ENCODE assay signal across 8 cellular contexts in genomic region chr5:172187118-172188032, GRCh38. TPM values are rescaled to one million over a fixed set of nuclear protein-coding genes. Genes with fewer than 3 reads are reported as not detected.
DNase-seq lines count a peak whose midpoint lies in the region; ATAC-seq, FAIRE-seq and TF ChIP-seq lines count a peak whose summit lies in the region.

No MANE protein-coding gene starts in this region.

- peaks cover 14% of the 10 kb centered on the region; the same call in 1 of the 2 replicates for H4K20me1 ChIP-seq in BLaER1

- TF ChIP-seq CTCF in glutamatergic neuron (IDR thresholded peaks at IDR 0.05; ENCODE audit: partially characterized antibody, unreplicated experiment), result no peak
- no peak for TF ChIP-seq CTCF in pancreas (IDR thresholded peaks at IDR 0.05)

- H3K4me1 ChIP-seq in BLaER1, result peaks cover 43% of the 10 kb centered on the region
- peaks cover 0 to 4% (median 0%) of the 10 kb centered on the region in 3 donors for H3K4me1 ChIP-seq in pancreas

- H3K36me3 ChIP-seq in BLaER1, result peaks cover 16% of the 10 kb centered on the region; the same call in 1 of the 2 replicates
- H3K36me3 ChIP-seq in pancreas, result no peaks in the 10 kb centered on the region

- peaks cover 49% of the 10 kb centered on the region for H3K36me3 Mint-ChIP-seq in activated naive CD4-positive, alpha-beta T cell treated with anti-CD3 and anti-CD28 coated beads, Interleukin-2, amount 10 ng/mL, durations not matched to agents 7 days and 5 days
- H3K36me3 Mint-ChIP-seq in glutamatergic neuron (ENCODE audit: unreplicated experiment), result no peaks in the 10 kb centered on the region

- DNase-seq in SK-MEL-5 (ENCODE audit: low read depth, low spot score), result peak; percentile 29
- DNase-seq in activated naive CD4-positive, alpha-beta T cell treated with anti-CD3 and anti-CD28 coated beads, Interleukin-2, amount 10 ng/mL, durations not matched to agents 7 days and 5 days, result peak; percentile 79
- DNase-seq in glutamatergic neuron, result peak; percentile 53
- DNase-seq in pancreas, result peak; percentile 43 to 80 (median 56)
- no peak for DNase-seq in midbrain (lab: John Stamatoyannopoulos, UW)

- peaks cover 41% of the 10 kb centered on the region for H3K4me1 Mint-ChIP-seq in activated naive CD4-positive, alpha-beta T cell treated with anti-CD3 and anti-CD28 coated beads, Interleukin-2, amount 10 ng/mL, durations not matched to agents 7 days and 5 days
- H3K4me1 Mint-ChIP-seq in glutamatergic neuron (ENCODE audit: low read depth, unreplicated experiment), result peaks cover 10% of the 10 kb centered on the region

- 0% methylated on average over 53 to 66 of the region's 66 CpGs for WGBS in pancreas, 2 donors

- ATAC-seq in GM19372 (IDR thresholded peaks at IDR 0.05; ENCODE audit: low read depth, unreplicated experiment) (peak; percentile 28), HG03460 (IDR thresholded peaks at IDR 0.05; ENCODE audit: unreplicated experiment) (peak; percentile 30), pancreas (peak in 3 of 4 donors; percentile 21 to 46 (median 34))

- H3K4me3 Mint-ChIP-seq in activated naive CD4-positive, alpha-beta T cell treated with anti-CD3 and anti-CD28 coated beads, Interleukin-2, amount 10 ng/mL, durations not matched to agents 7 days and 5 days, result peak overlapping the region; percentile 96
- H3K4me3 Mint-ChIP-seq in glutamatergic neuron (ENCODE audit: unreplicated experiment), result peak overlapping the region; percentile 99

- peak overlapping the region; percentile 94 for H3K4me3 ChIP-seq in BLaER1
- H3K4me3 ChIP-seq in pancreas, result peak overlapping the region; percentile 55 to 89 (median 68)

- peak overlapping the region; percentile 87 for H3K9ac ChIP-seq in BLaER1

- H3K27ac ChIP-seq in BLaER1 (peak overlapping the region; percentile 89), pancreas (peak overlapping the region; percentile 44 to 84 (median 74))

- no peaks in the 10 kb centered on the region for H3K9me3 ChIP-seq in BLaER1
- no peaks in the 10 kb centered on the region for H3K9me3 ChIP-seq in pancreas

- H3K9me3 Mint-ChIP-seq in activated naive CD4-positive, alpha-beta T cell treated with anti-CD3 and anti-CD28 coated beads, Interleukin-2, amount 10 ng/mL, durations not matched to agents 7 days and 5 days, result no peaks in the 10 kb centered on the region
- peaks cover 4% of the 10 kb centered on the region for H3K9me3 Mint-ChIP-seq in glutamatergic neuron (ENCODE audit: unreplicated experiment)

- in situ Hi-C loops in SK-MEL-5 (cut with HindIII; ENCODE audit: low pct_unique_long_range_greater_than_20kb, low sequenced_read_pairs), result no loop called here

- H3K4me2 ChIP-seq in BLaER1, result peak overlapping the region; percentile 95

- H3K27ac Mint-ChIP-seq in activated naive CD4-positive, alpha-beta T cell treated with anti-CD3 and anti-CD28 coated beads, Interleukin-2, amount 10 ng/mL, durations not matched to agents 7 days and 5 days, result peak overlapping the region; percentile 94
- peak overlapping the region; percentile 87 for H3K27ac Mint-ChIP-seq in glutamatergic neuron (ENCODE audit: unreplicated experiment)

- FAIRE-seq in pancreas (lab: Jason Lieb, UNC), result no peak

- peaks cover 20% of the 10 kb centered on the region for H3K27me3 Mint-ChIP-seq in activated naive CD4-positive, alpha-beta T cell treated with anti-CD3 and anti-CD28 coated beads, Interleukin-2, amount 10 ng/mL, durations not matched to agents 7 days and 5 days
- H3K27me3 Mint-ChIP-seq in glutamatergic neuron (ENCODE audit: unreplicated experiment), result peaks cover 6% of the 10 kb centered on the region

- CTCF ChIA-PET in activated naive CD4-positive, alpha-beta T cell treated with anti-CD3 and anti-CD28 coated beads, Interleukin-2, amount 10 ng/mL, durations not matched to agents 7 days and 5 days (lab: Charles Lee), result interaction anchor here (1.0 to 8.2 kb wide), 16 partner anchors 12 to 276 kb away, joined by 3 to 116 read pairs (median 6); no protein-coding TSS in a partner anchor

- no peaks in the 10 kb centered on the region for H3K27me3 ChIP-seq in BLaER1
- H3K27me3 ChIP-seq in pancreas, result no peaks in the 10 kb centered on the region

- intact Hi-C loops in pancreas (cut with DNase I), result loop anchor here in 2 of 3 donors (5.0 kb wide), 1 partner anchor 80 kb away; no protein-coding TSS in a partner anchor

RNA-seq across cellular contexts. Expression of gene STK10, which starts 0.6 kb away (rescaled TPM):
- total RNA-seq in SK-MEL-5 (2014; rRNA removed; shearing (Covaris generic)), result 20.0 and 24.3 TPM in 2 replicates
- 26.0 and 31.3 TPM in 2 replicates for polyA plus RNA-seq in SK-MEL-5 (2015; cell fraction: cytosol; rRNA removed)
- 31.3 and 55.5 TPM in 2 replicates for polyA plus RNA-seq in SK-MEL-5 (2015; cell fraction: nucleus; rRNA removed)
- total RNA-seq in glutamatergic neuron (ENCODE audit: unreplicated experiment) (84.7 TPM), pancreas (10 to 100 TPM in 2 of 6 donors, 1 to 10 TPM in 4; 4.1 to 16.3 (median 6.3) TPM)
- polyA plus RNA-seq in pancreas, result 1 to 10 TPM; 7.9 to 9.2 TPM

RNA-seq across cellular contexts. Expression of gene EFCAB9, which starts 6.6 kb away (rescaled TPM):
- total RNA-seq in SK-MEL-5 (2014; rRNA removed; shearing (Covaris generic)), result not detected in 2 replicates
- polyA plus RNA-seq in SK-MEL-5 (2015; cell fraction: cytosol; rRNA removed), result not detected in 2 replicates
- polyA plus RNA-seq in SK-MEL-5 (2015; cell fraction: nucleus; rRNA removed), result not detected in 2 replicates
- total RNA-seq in glutamatergic neuron (ENCODE audit: unreplicated experiment) (not detected), pancreas (not detected)
- polyA plus RNA-seq in pancreas, result not detected
